23 cellular contexts compared by ENCODE assay signal in genomic region chr12:66514581-66514980, GRCh38.
DNase-seq lines count a peak whose midpoint lies in the region; ATAC-seq and TF ChIP-seq lines count a peak whose summit lies in the region.
"Had no signal": no experiment of that assay in that cellular context is flagged by ENCODE, and none has a peak within 500 bp of the region (broad histone marks: within the 10 kb centered on the region; RNA-seq: fewer than 3 reads in every experiment).

No MANE protein-coding gene starts in this region.

- H3K36me3 ChIP-seq in breast epithelium: no peaks in the 10 kb centered on the region
- H3K36me3 ChIP-seq in mucosa of descending colon (ENCODE audit: low read depth): no peaks in the 10 kb centered on the region
- H3K36me3 ChIP-seq: gastrocnemius medialis, HAP-1 had no signal

- H3K4me1 Mint-ChIP-seq in MCF 10A (ENCODE audit: insufficient read depth, unreplicated experiment): peaks cover 5% of the 10 kb centered on the region
- H3K4me1 Mint-ChIP-seq: activated CD8-positive, alpha-beta memory T cell treated with anti-CD3 and anti-CD28 coated beads, Interleukin-2, amount 10 ng/mL, durations not matched to agents 7 days and 5 days; nephron had no signal

- no TSS peak for BruUV-seq in MCF 10A (replicated peaks; lab: Mats Ljungman, UMichigan)

- H3K4me1 ChIP-seq in breast epithelium (no peaks in the 10 kb centered on the region), mucosa of descending colon (ENCODE audit: low read depth) (no peaks in the 10 kb centered on the region)
- H3K4me1 ChIP-seq: gastrocnemius medialis, HAP-1 had no signal

- CTCF ChIA-PET in MCF 10A (lab: Yijun Ruan, JAX): no interaction called here

- H3K4me3 ChIP-seq in breast epithelium (no peak overlapping the region), astrocyte of the spinal cord (ENCODE audit: low read depth, low read length) (no peak overlapping the region), mucosa of descending colon (no peak overlapping the region)
- H3K4me3 ChIP-seq: gastrocnemius medialis, HAP-1, lung had no signal

- H3K27ac Mint-ChIP-seq in MCF 10A (ENCODE audit: low read depth, unreplicated experiment): no peak overlapping the region
- H3K27ac Mint-ChIP-seq: activated CD8-positive, alpha-beta memory T cell treated with anti-CD3 and anti-CD28 coated beads, Interleukin-2, amount 10 ng/mL, durations not matched to agents 7 days and 5 days; nephron; T-helper 1 cell treated with Interleukin-12 subunit alpha and Interleukin-12 subunit beta and Interleukin-4 antibody, amounts not matched to agents 30 μg/mL and 1 μg/mL, for 36 hours had no signal

- H3K4me3 Mint-ChIP-seq in MCF 10A (ENCODE audit: unreplicated experiment): no peak overlapping the region
- H3K4me3 Mint-ChIP-seq: activated CD8-positive, alpha-beta memory T cell treated with anti-CD3 and anti-CD28 coated beads, Interleukin-2, amount 10 ng/mL, durations not matched to agents 7 days and 5 days; nephron; T-helper 1 cell treated with Interleukin-12 subunit alpha and Interleukin-12 subunit beta and Interleukin-4 antibody, amounts not matched to agents 30 μg/mL and 1 μg/mL, for 36 hours had no signal

- ATAC-seq in HG02981 (IDR thresholded peaks at IDR 0.05; ENCODE audit: unreplicated experiment): no peak
- ATAC-seq in mucosa of descending colon: no peak
- no peak for ATAC-seq in GM18517 (IDR thresholded peaks at IDR 0.05; ENCODE audit: unreplicated experiment)
- ATAC-seq: activated CD8-positive, alpha-beta memory T cell treated with anti-CD3 and anti-CD28 coated beads, Interleukin-2, amount 10 ng/mL, durations not matched to agents 7 days and 5 days; gastrocnemius medialis had no signal

- no peaks in the 10 kb centered on the region for H3K9me3 Mint-ChIP-seq in MCF 10A (ENCODE audit: unreplicated experiment)
- H3K9me3 Mint-ChIP-seq: T-helper 1 cell treated with Interleukin-12 subunit alpha and Interleukin-12 subunit beta and Interleukin-4 antibody, amounts not matched to agents 30 μg/mL and 1 μg/mL, for 36 hours had no signal

- no peak for TF ChIP-seq POLR2A in breast epithelium (IDR thresholded peaks at IDR 0.05)

- TF ChIP-seq CTCF in MCF 10A (IDR thresholded peaks at IDR 0.05; ENCODE audit: unreplicated experiment): no peak
- TF ChIP-seq CTCF in breast epithelium (IDR thresholded peaks at IDR 0.05): no peak
- no peak for TF ChIP-seq CTCF in astrocyte of the spinal cord (IDR thresholded peaks at IDR 0.05; ENCODE audit: low read depth, low read length)
- no peak for TF ChIP-seq CTCF in mucosa of descending colon (IDR thresholded peaks at IDR 0.05)

- H3K27me3 Mint-ChIP-seq in MCF 10A (ENCODE audit: insufficient read depth, unreplicated experiment): no peaks in the 10 kb centered on the region

- POLR2A ChIA-PET in MCF 10A (lab: Yijun Ruan, JAX): no interaction called here

- H3K27ac ChIP-seq in breast epithelium: no peak overlapping the region
- H3K27ac ChIP-seq: gastrocnemius medialis had no signal

- H3K36me3 Mint-ChIP-seq in MCF 10A (ENCODE audit: insufficient read depth, unreplicated experiment): no peaks in the 10 kb centered on the region
- H3K36me3 Mint-ChIP-seq: activated CD8-positive, alpha-beta memory T cell treated with anti-CD3 and anti-CD28 coated beads, Interleukin-2, amount 10 ng/mL, durations not matched to agents 7 days and 5 days had no signal

- DNase-seq in MCF 10A (ENCODE audit: unreplicated experiment) (peak; percentile 48), breast epithelium (ENCODE audit: low spot score in 2 of 2) (no peak), astrocyte of the spinal cord (ENCODE audit: low read depth, low spot score) (peak; percentile 54), glomerular visceral epithelial cell (ENCODE audit: extremely low spot score) (peak; percentile 4), mucosa of descending colon (no peak), HUDEP-2 (lab: John Stamatoyannopoulos, UW; ENCODE audit: unreplicated experiment in 76 of 76) (no peak)
- DNase-seq: 8988T; activated CD4-positive, CD25-positive, alpha-beta regulatory T cell; activated CD8-positive, alpha-beta memory T cell treated with anti-CD3 and anti-CD28 coated beads, Interleukin-2, amount 10 ng/mL, durations not matched to agents 7 days and 5 days; activated effector memory CD4-positive, alpha-beta T cell treated with anti-CD3 and anti-CD28 coated beads, Interleukin-2, amount 50 U/mL, for 16 hours; aorta; EL; gastrocnemius medialis; KBM-7; NCI-H1417; SHP77; stimulated activated CD4-positive, alpha-beta T cell treated with anti-CD3 and anti-CD28 coated beads, Interleukin-1b, Interleukin-23, amount 100 ng/mL, for 48 hours had no signal

- H3K9me3 ChIP-seq in breast epithelium (no peaks in the 10 kb centered on the region), mucosa of descending colon (no peaks in the 10 kb centered on the region)
- H3K9me3 ChIP-seq: gastrocnemius medialis, HAP-1 had no signal

- H3K27me3 ChIP-seq in breast epithelium: no peaks in the 10 kb centered on the region
- H3K27me3 ChIP-seq: gastrocnemius medialis had no signal

- intact Hi-C loops in MCF 10A (cut with micrococcal nuclease) (no loop called here), breast epithelium (cut with DNase I; ENCODE audit: low total_unique reads) (no loop called here), mucosa of descending colon (cut with DNase I, micrococcal nuclease) (no loop called here)

- in situ Hi-C loops in astrocyte of the spinal cord (cut with HindIII; ENCODE audit: low sequenced_read_pairs): no loop called here

Comparison
In these comparisons a context has a peak if more than half of its experiments do, and no peak if none do; other contexts are left out.
1. DNase-seq: peak in MCF 10A (single experiment), astrocyte of the spinal cord (single experiment) and glomerular visceral epithelial cell (single experiment); none in breast epithelium (0 of 2), mucosa of descending colon (0 of 3) and HUDEP-2 (0 of 76).